20 cellular contexts compared by ENCODE assay signal in genomic region chr3:119331661-119332060, GRCh38. TPM values are rescaled to one million over a fixed set of nuclear protein-coding genes. Genes with fewer than 3 reads are reported as not detected.
DNase-seq lines count a peak whose midpoint lies in the region; ATAC-seq, FAIRE-seq and TF ChIP-seq lines count a peak whose summit lies in the region.
"Had no signal": no experiment of that assay in that cellular context is flagged by ENCODE, and none has a peak within 500 bp of the region (broad histone marks: within the 10 kb centered on the region; RNA-seq: fewer than 3 reads in every experiment).

No MANE protein-coding gene starts in this region.

- TF ChIP-seq POLR2A in gastroesophageal sphincter (IDR thresholded peaks at IDR 0.05) (no peak), GM12891 (IDR thresholded peaks at IDR 0.05; ENCODE audit: low read depth, low read length) (no peak)

- no peak for TF ChIP-seq EP300 in gastroesophageal sphincter (IDR thresholded peaks at IDR 0.05)

- 71 to 85% methylated on average over 3 of the region's 3 CpGs for WGBS in gastroesophageal sphincter (ENCODE audit: low coverage in 1 of 2), 2 donors

- ATAC-seq in gastroesophageal sphincter (no peak), sciatic nerve (peak; percentile 72), HG02938 (IDR thresholded peaks at IDR 0.05; ENCODE audit: unreplicated experiment) (no peak)
- ATAC-seq in activated naive CD8-positive, alpha-beta T cell treated with anti-CD3 and anti-CD28 coated beads, Interleukin-2, amount 50 U/mL, for 24 hours, result no peak

- DNase-seq in HCEC 1CT (peak; percentile 34), amniotic stem cell (lab: John Stamatoyannopoulos, UW) (peak; percentile 13), sciatic nerve (ENCODE audit: low spot score) (no peak), GM12891 (ENCODE audit: insufficient read length, low spot score) (no peak), NCI-H1092 (lab: John Stamatoyannopoulos, UW) (no peak)
- DNase-seq in activated naive CD8-positive, alpha-beta T cell treated with anti-CD3 and anti-CD28 coated beads, Interleukin-2, amount 50 U/mL, for 24 hours, result no peak
- DNase-seq: activated CD4-positive, alpha-beta T cell treated with anti-CD3 and anti-CD28 coated beads for 48 hours; activated effector memory CD4-positive, alpha-beta T cell treated with anti-CD3 and anti-CD28 coated beads, Interleukin-2, amount 50 U/mL, for 16 hours; dermis blood vessel endothelial cell; EL; erythroblast; hypothalamus; kidney glomerular epithelial cell; midbrain; NCI-H526 treated with DMSO at 0.1 percent for 48 hours; retina had no signal

- no peak overlapping the region for H3K4me3 ChIP-seq in gastroesophageal sphincter
- H3K4me3 ChIP-seq: neural progenitor cell, suprapubic skin had no signal

- peak overlapping the region in 3 of 4 donors; percentile 4 to 28 (median 14) for H3K27ac ChIP-seq in gastroesophageal sphincter
- H3K27ac ChIP-seq: neural progenitor cell, suprapubic skin had no signal

- no peaks in the 10 kb centered on the region for H3K27me3 Mint-ChIP-seq in activated naive CD8-positive, alpha-beta T cell treated with anti-CD3 and anti-CD28 coated beads, Interleukin-2, amount 50 U/mL, for 24 hours

- peaks cover 15% of the 10 kb centered on the region for H3K36me3 Mint-ChIP-seq in activated naive CD8-positive, alpha-beta T cell treated with anti-CD3 and anti-CD28 coated beads, Interleukin-2, amount 50 U/mL, for 24 hours (ENCODE audit: low read depth)

- no peak for TF ChIP-seq CTCF in gastroesophageal sphincter (IDR thresholded peaks at IDR 0.05)

- H3K4me3 Mint-ChIP-seq in activated naive CD8-positive, alpha-beta T cell treated with anti-CD3 and anti-CD28 coated beads, Interleukin-2, amount 50 U/mL, for 24 hours, result no peak overlapping the region
- H3K4me3 Mint-ChIP-seq: neural progenitor cell had no signal

- no peaks in the 10 kb centered on the region for H3K9me3 ChIP-seq in gastroesophageal sphincter
- H3K9me3 ChIP-seq: suprapubic skin had no signal

- no peaks in the 10 kb centered on the region for H3K9me3 Mint-ChIP-seq in activated naive CD8-positive, alpha-beta T cell treated with anti-CD3 and anti-CD28 coated beads, Interleukin-2, amount 50 U/mL, for 24 hours

- no peaks in the 10 kb centered on the region for H3K36me3 ChIP-seq in gastroesophageal sphincter
- H3K36me3 ChIP-seq: neural progenitor cell, suprapubic skin had no signal

- peaks cover 4% of the 10 kb centered on the region for H3K4me1 Mint-ChIP-seq in activated naive CD8-positive, alpha-beta T cell treated with anti-CD3 and anti-CD28 coated beads, Interleukin-2, amount 50 U/mL, for 24 hours

- intact Hi-C loops in sciatic nerve (cut with DNase I), result no loop called here

- H3K27me3 ChIP-seq in gastroesophageal sphincter, result no peaks in the 10 kb centered on the region
- H3K27me3 ChIP-seq: neural progenitor cell, suprapubic skin had no signal

- no peak overlapping the region for H3K27ac Mint-ChIP-seq in activated naive CD8-positive, alpha-beta T cell treated with anti-CD3 and anti-CD28 coated beads, Interleukin-2, amount 50 U/mL, for 24 hours

- H3K4me1 ChIP-seq in gastroesophageal sphincter, result peaks cover 0 to 46% (median 5%) of the 10 kb centered on the region in 3 donors

- FAIRE-seq in GM12891 (lab: Jason Lieb, UNC), result no peak

TF ChIP-seq in GM12891, 5 proteins besides CTCF, POLR2A, EP300 and RAD21:
- TF ChIP-seq SPI1 (IDR thresholded peaks at IDR 0.05; ENCODE audit: low read depth, low read length), result no peak
- no peak for TF ChIP-seq PAX5 (IDR thresholded peaks at IDR 0.05; ENCODE audit: insufficient read depth, low read length, severe bottlenecking)
- TF ChIP-seq TAF1 (IDR thresholded peaks at IDR 0.05; ENCODE audit: low read depth, low read length), result no peak
- no peak for TF ChIP-seq POLR2AphosphoS5 (IDR thresholded peaks at IDR 0.05; ENCODE audit: low read depth, low read length)
- TF ChIP-seq POU2F2 (IDR thresholded peaks at IDR 0.05; ENCODE audit: low read depth, low read length), result no peak

RNA-seq across cellular contexts. Expression of gene ARHGAP31, which starts 37.5 kb away (rescaled TPM):
- total RNA-seq in gastroesophageal sphincter, result 10 to 100 TPM; 19.8 to 28.7 (median 22.6) TPM
- 85.6 TPM for total RNA-seq in sciatic nerve
- polyA plus RNA-seq in GM12891 (2012; ENCODE audit: low read depth, missing spikeins), result 7.7 TPM

Comparison
In these comparisons a context has a peak if more than half of its experiments do, and no peak if none do; other contexts are left out.
1. DNase-seq: peak in HCEC 1CT (single experiment) and amniotic stem cell (single experiment); none in sciatic nerve (single experiment), GM12891 (single experiment), NCI-H1092 (single experiment) and activated naive CD8-positive, alpha-beta T cell treated with anti-CD3 and anti-CD28 coated beads, Interleukin-2, amount 50 U/mL, for 24 hours (single experiment).